Comparison of ENCODE assay signal across 16 cellular contexts in the genomic region with DNA sequence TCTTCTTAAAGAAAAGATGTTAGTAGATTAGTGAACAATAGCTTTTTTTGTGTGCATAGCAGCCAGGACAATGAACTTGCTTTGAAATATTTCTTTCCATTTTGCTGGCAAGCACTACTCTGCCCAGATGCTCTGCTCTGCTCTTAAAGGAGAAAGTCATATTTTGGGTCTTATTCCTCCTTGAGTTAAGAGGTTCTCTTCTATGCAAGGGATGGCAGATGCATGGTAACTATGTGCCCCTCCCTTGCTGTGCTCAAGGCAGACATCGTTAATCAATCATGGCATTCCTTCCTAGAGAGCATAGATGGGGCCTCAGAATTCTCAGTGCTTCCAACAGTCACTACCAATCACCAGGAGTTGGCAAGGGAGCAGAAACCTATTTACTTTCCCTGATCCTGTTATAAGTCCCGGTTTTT. TPM values are rescaled to one million over a fixed set of nuclear protein-coding genes. Genes with fewer than 3 reads are reported as not detected.
DNase-seq lines count a peak whose midpoint lies in the region; ATAC-seq and TF ChIP-seq lines count a peak whose summit lies in the region.
"Had no signal": no experiment of that assay in that cellular context is flagged by ENCODE, and none has a peak within 500 bp of the region (broad histone marks: within the 10 kb centered on the region; RNA-seq: fewer than 3 reads in every experiment).

No MANE protein-coding gene starts in this region.

- ATAC-seq in GM23338 (peak; percentile 66), T-helper 17 cell (no peak)
- ATAC-seq: psoas muscle had no signal

- no peak overlapping the region for H2AFZ ChIP-seq in GM23338
- no peak overlapping the region for H2AFZ ChIP-seq in PC-9

- H3K9me2 ChIP-seq in GM23338 (ENCODE audit: insufficient read depth) (0 out of 2 replicates have a peak, but pooled peaks cover 4% of the 10 kb centered on the region), PC-9 (ENCODE audit: insufficient read depth) (no peaks in the 10 kb centered on the region)

- intact Hi-C loops in PC-9 (cut with micrococcal nuclease; ENCODE audit: unreplicated experiment): no loop called here

- peak; percentile 29 for DNase-seq in AG08395 (ENCODE audit: low spot score)
- DNase-seq in GM23338 (ENCODE audit: low spot score): peak; percentile 44
- peak; percentile 36 for DNase-seq in adipocyte (ENCODE audit: low read depth)
- DNase-seq in iPS-NIHi11 (ENCODE audit: low spot score): peak; percentile 29
- no peak for DNase-seq in NK-92 treated with Interleukin-12 subunit alpha and Interleukin-12 subunit beta, amount 100 ng/mL, for 24 hours (lab: John Stamatoyannopoulos, UW)
- no peak for DNase-seq in T-helper 17 cell
- DNase-seq in nephron progenitor cell: no peak
- DNase-seq in PC-9: no peak
- DNase-seq: activated CD4-positive, alpha-beta T cell treated with anti-CD3 and anti-CD28 coated beads for 1 hour; activated CD8-positive, alpha-beta memory T cell treated with anti-CD3 and anti-CD28 coated beads, Interleukin-2, amount 50 U/mL, for 48 hours; BE2C; kidney glomerular epithelial cell; psoas muscle; stimulated activated CD4-positive, alpha-beta T cell treated with anti-CD3 and anti-CD28 coated beads, Interleukin-15, amount 100 ng/mL, for 24 hours had no signal

- H3K36me3 ChIP-seq in GM23338 (ENCODE audit: insufficient read depth) (0 out of 2 replicates have a peak, but pooled peaks cover 5% of the 10 kb centered on the region), adipocyte (ENCODE audit: control insufficient read depth, insufficient read depth, low read length, severe bottlenecking) (no peaks in the 10 kb centered on the region), PC-9 (ENCODE audit: low read depth) (no peaks in the 10 kb centered on the region)
- H3K36me3 ChIP-seq: BE2C had no signal

- no peaks in the 10 kb centered on the region for H3F3A ChIP-seq in GM23338 (replicated peaks; ENCODE audit: low read depth)
- H3F3A ChIP-seq in PC-9 (ENCODE audit: insufficient read depth, low read depth): no peaks in the 10 kb centered on the region

- H3K27ac ChIP-seq in GM23338 (ENCODE audit: low read depth): no peak overlapping the region
- H3K27ac ChIP-seq in PC-9: no peak overlapping the region
- H3K27ac ChIP-seq: psoas muscle, RWPE1 had no signal

- no peak for TF ChIP-seq CTCF in GM23338 (conservative IDR thresholded peaks at IDR 0.05; ENCODE audit: low read depth in 2 of 2)
- no peak for TF ChIP-seq CTCF in nephron progenitor cell (IDR thresholded peaks at IDR 0.05)
- no peak for TF ChIP-seq CTCF in PC-9 (conservative IDR thresholded peaks at IDR 0.05)

- H3K9ac ChIP-seq in adipocyte (ENCODE audit: low read length): no peak overlapping the region

- no peaks in the 10 kb centered on the region for H3K27me3 ChIP-seq in GM23338 (ENCODE audit: insufficient read depth)
- no peaks in the 10 kb centered on the region for H3K27me3 ChIP-seq in adipocyte (replicated peaks; ENCODE audit: control insufficient read depth, insufficient read depth, low read length)
- H3K27me3 ChIP-seq in PC-9 (ENCODE audit: insufficient read depth, low read depth): no peaks in the 10 kb centered on the region
- H3K27me3 ChIP-seq: BE2C had no signal

- H4K20me1 ChIP-seq in GM23338 (replicated peaks; ENCODE audit: insufficient read depth) (no peaks in the 10 kb centered on the region), PC-9 (ENCODE audit: insufficient read depth) (no peaks in the 10 kb centered on the region)

- H3K27ac Mint-ChIP-seq in GM23338 (no peak overlapping the region), T-helper 17 cell (no peak overlapping the region), nephron progenitor cell (no peak overlapping the region)
- H3K27ac Mint-ChIP-seq: activated naive CD4-positive, alpha-beta T cell treated with anti-CD3 and anti-CD28 coated beads, Interleukin-2, amount 50 U/mL, for 24 hours had no signal

- H3K4me3 ChIP-seq in GM23338 (no peak overlapping the region), adipocyte (ENCODE audit: low read length) (no peak overlapping the region), PC-9 (no peak overlapping the region)
- H3K4me3 ChIP-seq: psoas muscle had no signal

- H3K9me3 ChIP-seq in adipocyte (ENCODE audit: control insufficient read depth, low read length): no peaks in the 10 kb centered on the region
- H3K9me3 ChIP-seq in T-helper 17 cell (ENCODE audit: control insufficient read depth, low read length, poor library complexity, severe bottlenecking): no peaks in the 10 kb centered on the region
- no peaks in the 10 kb centered on the region for H3K9me3 ChIP-seq in PC-9 (ENCODE audit: insufficient read depth, low read depth)
- H3K9me3 ChIP-seq: BE2C, psoas muscle had no signal

- CTCF ChIA-PET in PC-9 (lab: Charles Lee): no interaction called here

- H3K27me3 Mint-ChIP-seq in GM23338 (ENCODE audit: insufficient read depth, low read depth, poor library complexity) (peaks cover 2% of the 10 kb centered on the region), T-helper 17 cell (no peaks in the 10 kb centered on the region), nephron progenitor cell (ENCODE audit: low read depth, poor library complexity) (peaks cover 16% of the 10 kb centered on the region)
- H3K27me3 Mint-ChIP-seq: activated naive CD4-positive, alpha-beta T cell treated with anti-CD3 and anti-CD28 coated beads, Interleukin-2, amount 50 U/mL, for 24 hours had no signal

- H3K36me3 Mint-ChIP-seq in GM23338 (ENCODE audit: low read depth) (peaks cover 5% of the 10 kb centered on the region; the same call in 1 of the 3 replicates), T-helper 17 cell (ENCODE audit: low read depth) (peaks cover 13% of the 10 kb centered on the region), nephron progenitor cell (ENCODE audit: low read depth) (peaks cover 19% of the 10 kb centered on the region)

- H3K4me1 ChIP-seq in GM23338 (ENCODE audit: insufficient read depth) (no peaks in the 10 kb centered on the region; the same call in none of the 2 replicates), adipocyte (ENCODE audit: control insufficient read depth, insufficient read depth, low read length) (peaks cover 23% of the 10 kb centered on the region), PC-9 (replicated peaks; ENCODE audit: insufficient read depth) (no peaks in the 10 kb centered on the region)
- H3K4me1 ChIP-seq: BE2C, psoas muscle had no signal

- no peaks in the 10 kb centered on the region for H3K79me2 ChIP-seq in GM23338 (replicated peaks; ENCODE audit: insufficient read depth)
- H3K79me2 ChIP-seq in PC-9 (ENCODE audit: low read depth): no peaks in the 10 kb centered on the region

- POLR2A ChIA-PET in PC-9 (lab: Charles Lee; ENCODE audit: unreplicated experiment): interaction anchor here (0.7 kb wide), 1 partner anchor 254 kb away, joined by 3 read pairs; no protein-coding TSS in a partner anchor

- no peak overlapping the region for H3K4me3 Mint-ChIP-seq in GM23338
- H3K4me3 Mint-ChIP-seq in T-helper 17 cell: no peak overlapping the region
- H3K4me3 Mint-ChIP-seq in nephron progenitor cell: no peak overlapping the region
- H3K4me3 Mint-ChIP-seq: activated naive CD4-positive, alpha-beta T cell treated with anti-CD3 and anti-CD28 coated beads, Interleukin-2, amount 50 U/mL, for 24 hours had no signal

- peaks cover 14% of the 10 kb centered on the region for H3K4me1 Mint-ChIP-seq in GM23338
- H3K4me1 Mint-ChIP-seq in T-helper 17 cell: peaks cover 17% of the 10 kb centered on the region
- H3K4me1 Mint-ChIP-seq in nephron progenitor cell: peaks cover 42% of the 10 kb centered on the region

- no peaks in the 10 kb centered on the region for H3K9me3 Mint-ChIP-seq in GM23338
- no peaks in the 10 kb centered on the region for H3K9me3 Mint-ChIP-seq in nephron progenitor cell
- H3K9me3 Mint-ChIP-seq: activated naive CD4-positive, alpha-beta T cell treated with anti-CD3 and anti-CD28 coated beads, Interleukin-2, amount 50 U/mL, for 24 hours had no signal

- H3K4me2 ChIP-seq in GM23338 (no peak overlapping the region), PC-9 (no peak overlapping the region)

- no TSS peak for BruUV-seq in PC-9 (replicated peaks; lab: Mats Ljungman, UMichigan)

TF ChIP-seq in GM23338, 12 proteins besides CTCF, POLR2A, EP300 and RAD21 (continues in another document):
- no peak for TF ChIP-seq ZNF114 (CRISPR knock-in tag; IDR thresholded peaks at IDR 0.05)
- TF ChIP-seq POLR2AphosphoS5 (IDR thresholded peaks at IDR 0.05; ENCODE audit: low read depth): no peak

RNA-seq across cellular contexts. Expression of gene NIPAL3, which starts 27.6 kb away (rescaled TPM):
- 8.6 and 9.6 TPM in 2 replicates for total RNA-seq in GM23338 (2014; rRNA removed; shearing (Covaris generic))
- 4.6 and 5.5 TPM in 2 replicates for polyA plus RNA-seq in GM23338 (2016; fragmentation: Nextera tagmentation; extraction: Ambion mirVana)
- total RNA-seq in T-helper 17 cell (10 to 100 TPM; 32.9 to 41.7 TPM), PC-9 (2021) (34.7 and 42.0 TPM in 2 replicates)

RNA-seq across cellular contexts. Expression of gene STPG1, which starts 29.7 kb away (rescaled TPM):
- 6.5 and 8.2 TPM in 2 replicates for total RNA-seq in GM23338 (2014; rRNA removed; shearing (Covaris generic))
- polyA plus RNA-seq in GM23338 (2016; fragmentation: Nextera tagmentation; extraction: Ambion mirVana): 9.9 and 11.4 TPM in 2 replicates
- total RNA-seq in T-helper 17 cell: 1 to 10 TPM; 2.5 to 3.6 TPM
- 8.3 and 11.4 TPM in 2 replicates for total RNA-seq in PC-9 (2021)

RNA-seq across cellular contexts. Expression of gene RCAN3, which starts 59.4 kb away (rescaled TPM):
- total RNA-seq in GM23338 (2014; rRNA removed; shearing (Covaris generic)): 11.2 and 13.7 TPM in 2 replicates
- polyA plus RNA-seq in GM23338 (2016; fragmentation: Nextera tagmentation; extraction: Ambion mirVana): 8.9 and 9.1 TPM in 2 replicates
- 100 to 1,000 TPM; 152 to 160 TPM for total RNA-seq in T-helper 17 cell
- total RNA-seq in PC-9 (2021): 21.9 and 27.4 TPM in 2 replicates

Comparison
In these comparisons a context has a peak if more than half of its experiments do, and no peak if none do; other contexts are left out.
1. DNase-seq: peak in AG08395 (single experiment), GM23338 (single experiment), adipocyte (single experiment) and iPS-NIHi11 (single experiment); none in NK-92 treated with Interleukin-12 subunit alpha and Interleukin-12 subunit beta, amount 100 ng/mL, for 24 hours (single experiment), T-helper 17 cell (0 of 3), nephron progenitor cell (single experiment) and PC-9 (0 of 2).